Comparison of ENCODE assay signal across 25 cellular contexts in genomic region chr1:16221499-16221898, GRCh38. TPM values are rescaled to one million over a fixed set of nuclear protein-coding genes. Genes with fewer than 3 reads are reported as not detected.
DNase-seq lines count a peak whose midpoint lies in the region; ATAC-seq, FAIRE-seq and TF ChIP-seq lines count a peak whose summit lies in the region.
"Had no signal": no experiment of that assay in that cellular context is flagged by ENCODE, and none has a peak within 500 bp of the region (broad histone marks: within the 10 kb centered on the region; RNA-seq: fewer than 3 reads in every experiment).

No MANE protein-coding gene starts in this region.

- H3K4me2 ChIP-seq in HepG2 (ENCODE audit: low read depth, low read length), result no peak overlapping the region
- no peak overlapping the region for H3K4me2 ChIP-seq in OCI-LY7 (ENCODE audit: low read length)
- no peak overlapping the region for H3K4me2 ChIP-seq in H1 (ENCODE audit: insufficient read depth in 1 of 2, low read depth in 2 of 2, low read length in 2 of 2)
- H3K4me2 ChIP-seq: A549; BLaER1 treated with 17β-estradiol and CSF1 and Interleukin-3, amounts not matched to agents 10 nM and 100 nM had no signal

- in situ Hi-C loops in HepG2 (cut with HindIII; ENCODE audit: extremely low pct_ligation_motif_present, low pct_unique_long_range_greater_than_20kb), result no loop called here

- no peaks in the 10 kb centered on the region for H3K9me2 ChIP-seq in OCI-LY7 (ENCODE audit: insufficient read depth, low read length)

- ATAC-seq in HepG2 (no peak), right lobe of liver (no peak), HG02798 (IDR thresholded peaks at IDR 0.05; ENCODE audit: poor library complexity, unreplicated experiment) (no peak), HG03565 (IDR thresholded peaks at IDR 0.05; ENCODE audit: unreplicated experiment) (no peak)
- ATAC-seq: A549, HCT116 had no signal

- TF ChIP-seq POLR2A in HepG2 (IDR thresholded peaks at IDR 0.05; ENCODE audit: insufficient read depth in 1 of 2, low read depth in 2 of 2, low read length in 2 of 2) (no peak), right lobe of liver (IDR thresholded peaks at IDR 0.05) (no peak), H1 (IDR thresholded peaks at IDR 0.05; ENCODE audit: control extremely low read depth in 1 of 2, low read depth in 2 of 2, low read length in 2 of 2) (no peak)

- CTCF ChIA-PET in HepG2 (lab: Yijun Ruan, JAX; ENCODE audit: low intra/inter-chr PET ratio, low total read pairs), result no interaction called here
- CTCF ChIA-PET in OCI-LY7 (lab: Charles Lee; ENCODE audit: unreplicated experiment), result no interaction called here
- CTCF ChIA-PET in H1 (lab: Charles Lee; ENCODE audit: partially characterized antibody), result interaction anchor here (1.9 to 3.8 kb wide), 2 partner anchors 14 to 23 kb away, joined by 6 to 21 read pairs; no protein-coding TSS in a partner anchor

- H4K20me1 ChIP-seq in HepG2 (ENCODE audit: insufficient read depth, low read length) (no peaks in the 10 kb centered on the region), OCI-LY7 (ENCODE audit: insufficient read depth, low read length) (no peaks in the 10 kb centered on the region), H1 (replicated peaks in 1 of 2; ENCODE audit: control insufficient read depth in 1 of 2, insufficient read depth in 2 of 2, low read length in 2 of 2) (peaks cover 2 to 8% of the 10 kb centered on the region in 2 experiments)
- H4K20me1 ChIP-seq: BLaER1 treated with 17β-estradiol and CSF1 and Interleukin-3, amounts not matched to agents 10 nM and 100 nM had no signal

- no peak overlapping the region for H2BK120ac ChIP-seq in H1 (replicated peaks; ENCODE audit: low read depth, low read length)

- no peaks in the 10 kb centered on the region; the same call in 1 of the 2 replicates for H3K79me1 ChIP-seq in H1 (ENCODE audit: low read depth, low read length)

- H3K14ac ChIP-seq in H1 (ENCODE audit: insufficient read length), result no peak overlapping the region

- 0 out of 2 replicates have a peak overlapping the region, but pooled peaks have one; percentile 30 for H2AK5ac ChIP-seq in H1 (ENCODE audit: low read depth, low read length)

- H3K79me2 ChIP-seq in HepG2 (ENCODE audit: insufficient read depth, low read length), result no peaks in the 10 kb centered on the region
- H3K79me2 ChIP-seq in OCI-LY7 (ENCODE audit: insufficient read depth, low read depth, low read length), result no peaks in the 10 kb centered on the region
- no peaks in the 10 kb centered on the region for H3K79me2 ChIP-seq in H1 (ENCODE audit: control insufficient read depth in 1 of 2, insufficient read depth in 2 of 2, low read length in 2 of 2)

- H3K4me1 ChIP-seq in HepG2 (ENCODE audit: insufficient read depth, low read length), result peaks cover 16% of the 10 kb centered on the region
- peaks cover 0 to 17% (median 0%) of the 10 kb centered on the region in 4 donors for H3K4me1 ChIP-seq in right lobe of liver
- peaks cover 12% of the 10 kb centered on the region for H3K4me1 ChIP-seq in OCI-LY7 (ENCODE audit: insufficient read depth, low read length, poor library complexity, severe bottlenecking)
- peaks cover 0 to 15% (median 10%) of the 10 kb centered on the region in 4 experiments; a peak in 6 of 7 replicates for H3K4me1 ChIP-seq in H1 (replicated peaks in 1 of 4; ENCODE audit: control insufficient read depth in 3 of 4, insufficient read depth in 4 of 4, low read length in 3 of 4)
- H3K4me1 ChIP-seq: BE2C had no signal

- H3K27me3 ChIP-seq in HepG2 (ENCODE audit: control insufficient read depth in 1 of 2, insufficient read depth in 2 of 2, low read length in 2 of 2) (peaks cover 0 to 8% of the 10 kb centered on the region in 2 experiments; a peak in 1 of 5 replicates), right lobe of liver (no peaks in the 10 kb centered on the region), H1 (replicated peaks in 1 of 4; ENCODE audit: control insufficient read depth in 3 of 4, extremely low read depth in 1 of 4, insufficient read depth in 3 of 4, low read length in 3 of 4) (peaks cover 10 to 35% (median 24%) of the 10 kb centered on the region in 4 experiments)
- H3K27me3 ChIP-seq: BE2C had no signal

- 67% methylated on average over 1 of the region's 1 CpG for WGBS in HepG2 (ENCODE audit: low lambda C conversion rate)
- WGBS in right lobe of liver (ENCODE audit: insufficient coverage, low coverage, low lambda C conversion rate, missing lambda C conversion rate), result 100% methylated on average over 1 of the region's 1 CpG
- 95 to 100% methylated on average over 1 of the region's 1 CpG for WGBS in H1 (ENCODE audit: extremely low coverage in 1 of 2, insufficient coverage in 1 of 2, insufficient read length in 1 of 2, insufficient replicate concordance in 2 of 2, low coverage in 1 of 2, low lambda C conversion rate in 2 of 2, missing lambda C conversion rate in 1 of 2), 2 experiments

- TF ChIP-seq RAD21 in HepG2 (CRISPR knock-in tag; IDR thresholded peaks at IDR 0.05) (no peak), H1 (IDR thresholded peaks at IDR 0.05 in 1 of 2, conservative IDR thresholded peaks at IDR 0.05 in 1 of 2; ENCODE audit: low read depth in 2 of 2, low read length in 2 of 2) (no peak)

- no peak overlapping the region for H4K5ac ChIP-seq in H1 (ENCODE audit: insufficient read length, low read depth, low read length)

- no peak overlapping the region; the same call in 1 of the 2 replicates for H2BK12ac ChIP-seq in H1 (ENCODE audit: low read depth, low read length)

- intact Hi-C loops in HepG2 (cut with micrococcal nuclease; ENCODE audit: unreplicated experiment) (no loop called here), right lobe of liver (cut with DNase I) (no loop called here), OCI-LY7 (cut with micrococcal nuclease; ENCODE audit: unreplicated experiment) (no loop called here)

- no peak overlapping the region for H2BK5ac ChIP-seq in H1 (ENCODE audit: low read depth, low read length)

- DNase-seq in HepG2 (ENCODE audit: low spot score) (no peak), right lobe of liver (no peak), OCI-LY7 (ENCODE audit: low spot score) (no peak), H1 (ENCODE audit: low read depth in 1 of 2, low spot score in 2 of 2) (no peak), urothelium cell line (ENCODE audit: low spot score) (no peak)
- DNase-seq in stimulated activated CD4-positive, alpha-beta T cell treated with anti-CD3 and anti-CD28 coated beads, Interleukin-15, amount 100 ng/mL, for 24 hours, result no peak
- DNase-seq: 8988T; ACHN; AML-193; BE2C; Calu3; CD4-positive, alpha-beta memory T cell; COR-L47; DMS53; DMS79 treated with DMSO at 0.1 percent for 48 hours; GF-D8; GM23248; H9; HFFc6 had no signal

- H3K9ac ChIP-seq in HepG2 (ENCODE audit: insufficient read depth, low read depth, low read length) (no peak overlapping the region), H1 (replicated peaks in 1 of 4; ENCODE audit: extremely low read depth in 1 of 4, low read depth in 3 of 4, low read length in 3 of 4) (no peak overlapping the region)
- H3K9ac ChIP-seq: BLaER1 treated with 17β-estradiol and CSF1 and Interleukin-3, amounts not matched to agents 10 nM and 100 nM; GM23248 had no signal

- no peak overlapping the region for H2BK15ac ChIP-seq in H1 (ENCODE audit: low read length)

- TF ChIP-seq EP300 in HepG2 (IDR thresholded peaks at IDR 0.05; ENCODE audit: low read depth in 2 of 2, low read length in 2 of 2) (no peak), HepG2 (CRISPR knock-in tag; IDR thresholded peaks at IDR 0.05; ENCODE audit: borderline replicate concordance) (no peak), H1 (IDR thresholded peaks at IDR 0.05; ENCODE audit: borderline replicate concordance in 1 of 2, low read depth in 2 of 2, low read length in 2 of 2) (no peak)

- no peaks in the 10 kb centered on the region for H3K36me3 ChIP-seq in HepG2 (replicated peaks in 1 of 2; ENCODE audit: control insufficient read depth in 1 of 2, insufficient read depth in 2 of 2, low read length in 2 of 2)
- no peaks in the 10 kb centered on the region for H3K36me3 ChIP-seq in right lobe of liver
- no peaks in the 10 kb centered on the region for H3K36me3 ChIP-seq in OCI-LY7 (ENCODE audit: insufficient read depth, low read length)
- no peaks in the 10 kb centered on the region for H3K36me3 ChIP-seq in H1 (ENCODE audit: control insufficient read depth in 2 of 4, insufficient read depth in 4 of 4, low read length in 3 of 4)
- H3K36me3 ChIP-seq: BE2C had no signal

- peak overlapping the region; percentile 94 for H3K56ac ChIP-seq in H1 (replicated peaks; ENCODE audit: insufficient read length, low read depth, low read length)

- TF ChIP-seq CTCF in HepG2 (CRISPR knock-in tag; IDR thresholded peaks at IDR 0.05), result no peak
- no peak for TF ChIP-seq CTCF in right lobe of liver (IDR thresholded peaks at IDR 0.05)
- TF ChIP-seq CTCF in OCI-LY7 (conservative IDR thresholded peaks at IDR 0.05; ENCODE audit: low read length), result no peak
- TF ChIP-seq CTCF in H1 (IDR thresholded peaks at IDR 0.05; ENCODE audit: control extremely low read depth in 1 of 3, insufficient read depth in 1 of 3, low read depth in 1 of 3, low read length in 3 of 3), result no peak

- H3K27ac ChIP-seq in HepG2 (ENCODE audit: extremely low read length, insufficient read depth, low read length) (no peak overlapping the region), right lobe of liver (no peak overlapping the region), OCI-LY7 (ENCODE audit: low read depth, low read length, poor library complexity, severe bottlenecking) (no peak overlapping the region), H1 (ENCODE audit: low read depth, low read length) (no peak overlapping the region)
- H3K27ac ChIP-seq: A549; BLaER1 treated with 17β-estradiol and CSF1 and Interleukin-3, amounts not matched to agents 10 nM and 100 nM; GM23248 had no signal

- H3K9me3 ChIP-seq in HepG2 (ENCODE audit: low read length), result no peaks in the 10 kb centered on the region
- no peaks in the 10 kb centered on the region for H3K9me3 ChIP-seq in right lobe of liver
- H3K9me3 ChIP-seq in OCI-LY7 (ENCODE audit: low read length), result no peaks in the 10 kb centered on the region
- no peaks in the 10 kb centered on the region for H3K9me3 ChIP-seq in H1 (ENCODE audit: insufficient read depth in 2 of 2, low read depth in 1 of 2, low read length in 1 of 2)
- H3K9me3 ChIP-seq: A549, BE2C had no signal

- no peak overlapping the region for H3K4me3 ChIP-seq in HepG2 (replicated peaks in 1 of 3; ENCODE audit: insufficient read depth in 1 of 3, low read depth in 2 of 3, low read length in 3 of 3)
- H3K4me3 ChIP-seq in right lobe of liver, result no peak overlapping the region
- H3K4me3 ChIP-seq in OCI-LY7 (ENCODE audit: low read depth, low read length, poor library complexity, severe bottlenecking), result no peak overlapping the region
- no peak overlapping the region for H3K4me3 ChIP-seq in H1 (ENCODE audit: extremely low read depth in 1 of 4, insufficient read depth in 2 of 4, low read depth in 3 of 4, low read length in 4 of 4)
- H3K4me3 ChIP-seq: A549; BLaER1 treated with 17β-estradiol and CSF1 and Interleukin-3, amounts not matched to agents 10 nM and 100 nM; GM23248 had no signal

- BruUV-seq in HepG2 (replicated peaks; lab: Mats Ljungman, UMichigan) (no TSS peak), OCI-LY7 (replicated peaks; lab: Mats Ljungman, UMichigan) (TSS peak; percentile 38)

- FAIRE-seq in HepG2 (lab: Jason Lieb, UNC), result no peak
- FAIRE-seq in H1 (lab: Jason Lieb, UNC), result no peak
- peak; percentile 58 for FAIRE-seq in urothelium cell line (lab: Jason Lieb, UNC)
- FAIRE-seq: A549, GM19239 had no signal

- no peak overlapping the region for H3K23ac ChIP-seq in H1 (ENCODE audit: insufficient read length)

- no peak overlapping the region for H4K91ac ChIP-seq in H1 (replicated peaks; ENCODE audit: insufficient read length, low read length)

- no peak overlapping the region for H2BK20ac ChIP-seq in H1 (ENCODE audit: low read length)

- no peak overlapping the region for H2AFZ ChIP-seq in HepG2 (ENCODE audit: low read length)
- no peak overlapping the region for H2AFZ ChIP-seq in OCI-LY7 (ENCODE audit: low read length)
- H2AFZ ChIP-seq in H1 (ENCODE audit: low read length), result no peak overlapping the region
- H2AFZ ChIP-seq: GM23248 had no signal

- H3K18ac ChIP-seq in H1 (ENCODE audit: extremely low read depth, low read length), result no peak overlapping the region

- H3K4ac ChIP-seq in H1 (replicated peaks; ENCODE audit: insufficient read length, low read depth, low read length), result no peak overlapping the region

- POLR2A ChIA-PET in HepG2 (lab: Yijun Ruan, JAX), result interaction anchor here (1.0 kb wide), 1 partner anchor 15 kb away, joined by 3 read pairs; no protein-coding TSS in a partner anchor
- POLR2A ChIA-PET in OCI-LY7 (lab: Charles Lee), result no interaction called here
- POLR2A ChIA-PET in H1 (lab: Charles Lee; ENCODE audit: partially characterized antibody), result interaction anchor here (1.1 to 1.2 kb wide), 2 partner anchors 9 to 11 kb away, joined by 4 read pairs; partner anchors contain the start of gene ARHGEF19

- H3K23me2 ChIP-seq in H1 (ENCODE audit: low read depth, low read length), result peaks cover 17% of the 10 kb centered on the region

- H4K8ac ChIP-seq in H1 (ENCODE audit: extremely low read depth, insufficient read depth, low read length), result no peak overlapping the region

RNA-seq across cellular contexts. Expression of gene ARHGEF19, which starts 9.0 kb away (rescaled TPM):
- total RNA-seq in HepG2 (2016; rRNA removed; fragmentation: Illumina TruSeq; extraction: Trizol) (1.8 and 2.0 TPM in 2 replicates), right lobe of liver (1 to 10 TPM in 4 of 6 experiments, under 1 TPM in 2; 0.31 to 2.8 (median 1.5) TPM), OCI-LY7 (2022) (3.9 and 6.2 TPM in 2 replicates)
- 0.53 and 1.0 TPM in 2 replicates for total RNA-seq in HepG2 (2016; cell fraction: cytosol; rRNA removed; fragmentation: Illumina TruSeq; extraction: Trizol; ENCODE audit: low read depth)
- 1.4 and 2.3 TPM in 2 replicates for total RNA-seq in HepG2 (2016; cell fraction: insoluble cytoplasmic fraction; rRNA removed; fragmentation: Illumina TruSeq; extraction: Trizol)
- 1.3 and 1.5 TPM in 2 replicates for total RNA-seq in HepG2 (2016; cell fraction: membrane; rRNA removed; fragmentation: Illumina TruSeq; extraction: Trizol)
- 1.9 and 2.1 TPM in 2 replicates for total RNA-seq in HepG2 (2016; cell fraction: nucleus; rRNA removed; fragmentation: Illumina TruSeq; extraction: Trizol)
- polyA plus RNA-seq in HepG2 (2011; rRNA removed) (1.7 and 2.2 TPM in 2 replicates), H1 (2011; rRNA removed) (47.5 and 69.2 TPM in 2 replicates)
- 1.7 and 2.2 TPM in 2 replicates for polyA plus RNA-seq in HepG2 (2011; cell fraction: cytosol; rRNA removed)
- 9.9 and 10.1 TPM in 2 replicates for polyA plus RNA-seq in HepG2 (2011; cell fraction: nucleus; rRNA removed)
- 0.88 and 1.6 TPM in 2 replicates for polyA plus RNA-seq in HepG2 (2012)
- 0.47 and 1.2 TPM in 2 replicates for polyA plus RNA-seq in HepG2 (2016; cell fraction: cytosol; fragmentation: Illumina TruSeq; extraction: Trizol; ENCODE audit: low read depth)
- 1.7 and 2.2 TPM in 2 replicates for polyA plus RNA-seq in HepG2 (2016; cell fraction: insoluble cytoplasmic fraction; fragmentation: Illumina TruSeq; extraction: Trizol; ENCODE audit: low read depth)
- 0.94 and 1.7 TPM in 2 replicates for polyA plus RNA-seq in HepG2 (2016; cell fraction: membrane; fragmentation: Illumina TruSeq; extraction: Trizol; ENCODE audit: low read depth)
- 4.0 and 5.0 TPM in 2 replicates for polyA plus RNA-seq in HepG2 (2016; cell fraction: nucleus; fragmentation: Illumina TruSeq; extraction: Trizol; ENCODE audit: insufficient read depth, low read depth)
- 1.3 and 7.5 TPM in 2 replicates for polyA minus RNA-seq in HepG2 (2011; rRNA and poly(A)+ RNA removed; ENCODE audit: low replicate concordance)
- 0.69 and 0.79 TPM in 2 replicates for polyA minus RNA-seq in HepG2 (2011; cell fraction: cytosol; rRNA and poly(A)+ RNA removed)
- polyA minus RNA-seq in HepG2 (2011; cell fraction: nucleus; rRNA and poly(A)+ RNA removed), result 1.4 and 2.1 TPM in 2 replicates
- total RNA-seq in OCI-LY7 (2014; rRNA removed; shearing (Covaris generic)), result 2.7 and 5.9 TPM in 2 replicates
- total RNA-seq in H1 (2021; fragmentation: NEBNext Ultra II Directional; extraction: Animal tissue kit (Norgen Biotek cat#: 25700)), result 51.9 and 56.4 TPM in 2 replicates
- 55.0 TPM for polyA plus RNA-seq in H1 (2011; cell fraction: cytosol; rRNA removed)
- polyA plus RNA-seq in H1 (2011; cell fraction: nucleus; rRNA removed), result 157 TPM
- polyA plus RNA-seq in H1 (2012, experiment 1 of 2), result 42.8 to 57.1 TPM (median 54.3 TPM) in 4 replicates
- 45.5 TPM for polyA plus RNA-seq in H1 (2012, experiment 2 of 2)
- polyA plus RNA-seq in H1 (2013, experiment 1 of 2), result 32.6 TPM
- polyA plus RNA-seq in H1 (2013, experiment 2 of 2), result 30.2 TPM
- 27.7 and 32.0 TPM in 2 replicates for polyA minus RNA-seq in H1 (2011; rRNA and poly(A)+ RNA removed)
- polyA minus RNA-seq in H1 (2011; cell fraction: cytosol; rRNA and poly(A)+ RNA removed), result 22.2 TPM
- 30.7 TPM for polyA minus RNA-seq in H1 (2011; cell fraction: nucleus; rRNA and poly(A)+ RNA removed)

RNA-seq across cellular contexts. Expression of gene CPLANE2, which starts 15.5 kb away (rescaled TPM):
- 0.98 and 1.6 TPM in 2 replicates for total RNA-seq in HepG2 (2016; rRNA removed; fragmentation: Illumina TruSeq; extraction: Trizol)
- total RNA-seq in HepG2 (2016; cell fraction: cytosol; rRNA removed; fragmentation: Illumina TruSeq; extraction: Trizol; ENCODE audit: low read depth), result 0.62 and 0.71 TPM in 2 replicates
- total RNA-seq in HepG2 (2016; cell fraction: insoluble cytoplasmic fraction; rRNA removed; fragmentation: Illumina TruSeq; extraction: Trizol), result 1.00 and 1.9 TPM in 2 replicates
- 1.8 and 1.9 TPM in 2 replicates for total RNA-seq in HepG2 (2016; cell fraction: membrane; rRNA removed; fragmentation: Illumina TruSeq; extraction: Trizol)
- total RNA-seq in HepG2 (2016; cell fraction: nucleus; rRNA removed; fragmentation: Illumina TruSeq; extraction: Trizol), result 0.99 and 1.3 TPM in 2 replicates
- polyA plus RNA-seq in HepG2 (2011; rRNA removed), result 0.27 and 0.29 TPM in 2 replicates
- 0.12 and 0.42 TPM in 2 replicates for polyA plus RNA-seq in HepG2 (2011; cell fraction: cytosol; rRNA removed)
- 0.43 and 0.48 TPM in 2 replicates for polyA plus RNA-seq in HepG2 (2011; cell fraction: nucleus; rRNA removed)
- 0.38 and 0.53 TPM in 2 replicates for polyA plus RNA-seq in HepG2 (2012)
- polyA plus RNA-seq in HepG2 (2016; cell fraction: cytosol; fragmentation: Illumina TruSeq; extraction: Trizol; ENCODE audit: low read depth), result 0.38 and 0.65 TPM in 2 replicates
- polyA plus RNA-seq in HepG2 (2016; cell fraction: insoluble cytoplasmic fraction; fragmentation: Illumina TruSeq; extraction: Trizol; ENCODE audit: low read depth), result 0.47 and 0.85 TPM in 2 replicates
- polyA plus RNA-seq in HepG2 (2016; cell fraction: membrane; fragmentation: Illumina TruSeq; extraction: Trizol; ENCODE audit: low read depth), result 0.76 and 1.2 TPM in 2 replicates
- 0.41 and 2.0 TPM in 2 replicates for polyA plus RNA-seq in HepG2 (2016; cell fraction: nucleus; fragmentation: Illumina TruSeq; extraction: Trizol; ENCODE audit: insufficient read depth, low read depth)
- polyA minus RNA-seq in HepG2 (2011; rRNA and poly(A)+ RNA removed; ENCODE audit: low replicate concordance), result 4.2 and 10.4 TPM in 2 replicates
- polyA minus RNA-seq in HepG2 (2011; cell fraction: cytosol; rRNA and poly(A)+ RNA removed), result 2.1 TPM in 1 of 2 replicates, not detected in the other
- 0.39 and 1.1 TPM in 2 replicates for polyA minus RNA-seq in HepG2 (2011; cell fraction: nucleus; rRNA and poly(A)+ RNA removed)
- total RNA-seq in right lobe of liver, result 1 to 10 TPM; 2.2 to 4.4 (median 3.1) TPM
- 7.9 and 11.6 TPM in 2 replicates for total RNA-seq in OCI-LY7 (2014; rRNA removed; shearing (Covaris generic))
- total RNA-seq in OCI-LY7 (2022), result 15.4 and 15.6 TPM in 2 replicates
- total RNA-seq in H1 (2021; fragmentation: NEBNext Ultra II Directional; extraction: Animal tissue kit (Norgen Biotek cat#: 25700)), result 2.5 and 2.7 TPM in 2 replicates
- polyA plus RNA-seq in H1 (2011; rRNA removed), result 2.3 and 3.7 TPM in 2 replicates
- 3.2 TPM for polyA plus RNA-seq in H1 (2011; cell fraction: cytosol; rRNA removed)
- 6.4 TPM for polyA plus RNA-seq in H1 (2011; cell fraction: nucleus; rRNA removed)
- polyA plus RNA-seq in H1 (2012, experiment 1 of 2), result 1.9 to 4.7 TPM (median 3.3 TPM) in 4 replicates
- polyA plus RNA-seq in H1 (2012, experiment 2 of 2), result 7.6 TPM
- polyA plus RNA-seq in H1 (2013, experiment 1 of 2), result 1.1 TPM
- polyA plus RNA-seq in H1 (2013, experiment 2 of 2), result 1.1 TPM
- 1.8 and 3.0 TPM in 2 replicates for polyA minus RNA-seq in H1 (2011; rRNA and poly(A)+ RNA removed)
- polyA minus RNA-seq in H1 (2011; cell fraction: cytosol; rRNA and poly(A)+ RNA removed), result 3.4 TPM
- polyA minus RNA-seq in H1 (2011; cell fraction: nucleus; rRNA and poly(A)+ RNA removed), result 1.9 TPM
